In the genomic region with DNA sequence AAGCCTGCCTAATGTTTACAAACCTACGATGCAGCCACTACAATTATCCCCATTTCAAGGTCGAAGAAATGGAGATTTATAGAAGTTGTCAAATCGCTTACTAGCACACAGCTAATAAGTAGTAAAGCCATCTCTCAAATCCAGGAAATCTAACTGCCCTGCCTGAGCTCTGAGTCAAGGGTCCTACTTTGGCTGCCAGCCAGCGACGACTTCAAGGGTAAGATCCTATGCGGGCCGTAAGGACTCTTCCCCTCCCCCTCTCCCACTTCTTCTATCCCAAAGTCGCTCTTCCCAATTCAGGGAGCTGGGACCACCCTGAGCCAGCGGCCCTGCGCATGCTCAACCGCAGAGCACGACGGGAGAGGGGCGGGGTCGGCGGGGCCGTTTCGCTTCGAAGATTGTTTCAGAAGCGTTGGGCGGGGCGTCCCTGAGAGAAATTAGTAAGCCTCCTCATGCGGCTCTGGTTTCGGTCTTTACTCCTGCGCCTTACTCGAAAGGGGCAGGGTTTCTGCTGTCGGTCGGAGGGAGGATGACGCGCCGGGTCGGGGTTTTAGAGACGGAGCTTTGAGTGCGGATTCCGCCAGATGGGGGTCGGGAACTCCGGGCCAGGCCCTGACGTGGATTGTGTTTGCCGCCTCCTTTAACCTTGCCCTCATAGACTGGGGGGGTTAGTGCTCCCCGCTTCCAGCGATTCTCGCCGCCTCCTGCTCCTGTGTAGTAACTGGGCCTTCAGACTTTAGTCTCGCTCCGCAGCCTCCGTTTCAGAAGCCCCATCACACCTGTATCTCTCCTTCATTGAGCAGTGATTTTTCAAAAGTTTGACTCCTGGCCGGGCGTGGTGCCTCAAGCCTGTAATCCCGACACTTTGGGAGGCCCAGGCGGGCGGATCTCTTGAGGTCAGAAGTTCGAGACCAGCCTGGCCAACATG, we compare ENCODE assay signal across 8 cellular contexts. TPM values are rescaled to one million over a fixed set of nuclear protein-coding genes. Genes with fewer than 3 reads are reported as not detected.
DNase-seq lines count a peak whose midpoint lies in the region; ATAC-seq, FAIRE-seq and TF ChIP-seq lines count a peak whose summit lies in the region.

TSS of gene ZMYM1 (plus strand) at position 383 of the 928 bp plus-strand sequence. CDS start 14,603 bp downstream, outside the sequence.

- TF ChIP-seq POLR2A in breast epithelium (IDR thresholded peaks at IDR 0.05), result no peak

- FAIRE-seq in small intestine (lab: Jason Lieb, UNC), result no peak

- no peaks in the 10 kb centered on the region for H3K27me3 ChIP-seq in breast epithelium
- H3K27me3 ChIP-seq in small intestine (ENCODE audit: control insufficient read depth in 2 of 2, insufficient read depth in 2 of 2, low read length in 2 of 2), result no peaks in the 10 kb centered on the region

- H3K9me3 ChIP-seq in breast epithelium (no peaks in the 10 kb centered on the region), small intestine (ENCODE audit: control insufficient read depth, low read depth) (no peaks in the 10 kb centered on the region)

- DNase-seq in 8988T, result peak; percentile 73
- peak; percentile 54 for DNase-seq in NCI-H2107 (lab: John Stamatoyannopoulos, UW)
- peak; percentile 61 to 78 for DNase-seq in breast epithelium (ENCODE audit: low spot score in 2 of 2)
- DNase-seq in iPS-NIHi11 (ENCODE audit: low spot score), result peak; percentile 97
- DNase-seq in small intestine, result peak; percentile 78

- H3K4me3 ChIP-seq in breast epithelium (peak within 1 kb of the TSS; percentile 68 to 97 (median 76)), small intestine (ENCODE audit: low read depth in 1 of 2, low read length in 2 of 2) (peak within 1 kb of the TSS; percentile 77 to 85)

- peak; percentile 73 for ATAC-seq in GM18517 (IDR thresholded peaks at IDR 0.05; ENCODE audit: unreplicated experiment)
- peak; percentile 87 for ATAC-seq in HG03045 (IDR thresholded peaks at IDR 0.05; ENCODE audit: unreplicated experiment)

- no peaks in the 10 kb centered on the region for H3K4me1 ChIP-seq in breast epithelium
- peaks cover 0 to 4% of the 10 kb centered on the region in 2 donors for H3K4me1 ChIP-seq in small intestine (ENCODE audit: control insufficient read depth in 2 of 2, insufficient read depth in 1 of 2, low read depth in 1 of 2, low read length in 1 of 2)

- intact Hi-C loops in breast epithelium (cut with DNase I; ENCODE audit: low total_unique reads), result no loop called here

- no peak for TF ChIP-seq CTCF in VCaP (conservative IDR thresholded peaks at IDR 0.05)
- TF ChIP-seq CTCF in breast epithelium (IDR thresholded peaks at IDR 0.05), result no peak

- H3K36me3 ChIP-seq in breast epithelium (no peaks in the 10 kb centered on the region), small intestine (ENCODE audit: control insufficient read depth in 2 of 2, insufficient read depth in 2 of 2, low read length in 2 of 2) (no peaks in the 10 kb centered on the region)

- 0 to 1% (median 1%) methylated on average over 52 of the region's 52 CpGs for WGBS in small intestine, 3 donors

- H3K27ac ChIP-seq in VCaP, result peak within 1 kb of the TSS; percentile 81
- H3K27ac ChIP-seq in breast epithelium, result peak within 1 kb of the TSS; percentile 92 to 97
- H3K27ac ChIP-seq in small intestine (ENCODE audit: low read depth in 1 of 2, low read length in 1 of 2), result peak within 1 kb of the TSS; percentile 95 to 98

RNA-seq across cellular contexts. Expression of gene ZMYM1, which starts in this region (rescaled TPM):
- total RNA-seq in breast epithelium, result 10 to 100 TPM in 2 of 3 donors, 1 to 10 TPM in 1; 9.8 to 25.6 (median 12.1) TPM
- 1 to 10 TPM; 1.1 to 4.0 (median 2.5) TPM for polyA plus RNA-seq in small intestine

Comparison
In these comparisons a context has a peak if more than half of its experiments do, and no peak if none do; other contexts are left out.
1. Peak in every context shown above with its lines: DNase-seq, ATAC-seq, H3K4me3 ChIP-seq and H3K27ac ChIP-seq.